ENCODE assay signal across 8 cellular contexts in genomic region chr6:52284460-52285173, GRCh38. TPM values are rescaled to one million over a fixed set of nuclear protein-coding genes. Genes with fewer than 3 reads are reported as not detected.
DNase-seq lines count a peak whose midpoint lies in the region; FAIRE-seq and TF ChIP-seq lines count a peak whose summit lies in the region.

MCM3 (minus strand) TSS chr6:52284742; CDS start chr6:52284674, 68 bp downstream.

- H3K4me1 ChIP-seq in Loucy (ENCODE audit: insufficient read depth, low read length, poor library complexity, severe bottlenecking), result peaks cover 61% of the 10 kb centered on the region

- peaks cover 18% of the 10 kb centered on the region for H3K4me1 Mint-ChIP-seq in nephron
- peaks cover 51% of the 10 kb centered on the region for H3K4me1 Mint-ChIP-seq in stimulated activated naive CD8-positive, alpha-beta T cell treated with anti-CD3 and anti-CD28 coated beads, Interleukin-15, Interleukin-2, amounts not matched to agents 100 ng/mL and 50 ng/mL, for 24 hours (ENCODE audit: low read depth)

- FAIRE-seq in H54 (lab: Jason Lieb, UNC), result peak; percentile 99

- peak; percentile 73 for TF ChIP-seq POLR2A in H54 (IDR thresholded peaks at IDR 0.05; ENCODE audit: low read depth, low read length)
- TF ChIP-seq POLR2A in Raji (IDR thresholded peaks at IDR 0.05; ENCODE audit: insufficient read depth, low read depth, low read length), result peak; percentile 85

- H3K9ac ChIP-seq in Loucy (ENCODE audit: low read depth, low read length, poor library complexity, severe bottlenecking), result peak within 1 kb of the TSS; percentile 94

- no peaks in the 10 kb centered on the region for H3K9me3 Mint-ChIP-seq in nephron
- no peaks in the 10 kb centered on the region for H3K9me3 Mint-ChIP-seq in stimulated activated naive CD8-positive, alpha-beta T cell treated with anti-CD3 and anti-CD28 coated beads, Interleukin-15, Interleukin-2, amounts not matched to agents 100 ng/mL and 50 ng/mL, for 24 hours

- peak within 1 kb of the TSS in 1 of 3 experiments; percentile 89 for H3K4me3 Mint-ChIP-seq in nephron
- H3K4me3 Mint-ChIP-seq in stimulated activated naive CD8-positive, alpha-beta T cell treated with anti-CD3 and anti-CD28 coated beads, Interleukin-15, Interleukin-2, amounts not matched to agents 100 ng/mL and 50 ng/mL, for 24 hours, result no peak within 1 kb of the TSS

- H3K36me3 ChIP-seq in Loucy (ENCODE audit: insufficient read depth, low read length), result peaks cover 30% of the 10 kb centered on the region

- H3K27me3 Mint-ChIP-seq in nephron (ENCODE audit: low read depth), result no peaks in the 10 kb centered on the region
- H3K27me3 Mint-ChIP-seq in stimulated activated naive CD8-positive, alpha-beta T cell treated with anti-CD3 and anti-CD28 coated beads, Interleukin-15, Interleukin-2, amounts not matched to agents 100 ng/mL and 50 ng/mL, for 24 hours, result no peaks in the 10 kb centered on the region

- H3K27ac Mint-ChIP-seq in nephron, result peak within 1 kb of the TSS in 2 of 3 experiments; percentile 18 to 65
- H3K27ac Mint-ChIP-seq in stimulated activated naive CD8-positive, alpha-beta T cell treated with anti-CD3 and anti-CD28 coated beads, Interleukin-15, Interleukin-2, amounts not matched to agents 100 ng/mL and 50 ng/mL, for 24 hours, result peak within 1 kb of the TSS; percentile 93

- H3F3A ChIP-seq in Loucy (ENCODE audit: low read depth), result no peaks in the 10 kb centered on the region

- peak within 1 kb of the TSS; percentile 95 for H3K4me2 ChIP-seq in Loucy (ENCODE audit: low read depth, low read length, poor library complexity, severe bottlenecking)

- TF ChIP-seq CTCF in Loucy (conservative IDR thresholded peaks at IDR 0.05; ENCODE audit: low read length) (no peak), fibroblast of the aortic adventitia (IDR thresholded peaks at IDR 0.05; ENCODE audit: insufficient read depth, low read length) (peak; percentile 28), nephron (IDR thresholded peaks at IDR 0.05; ENCODE audit: unreplicated experiment in 3 of 3) (peak in 1 of 3 experiments; percentile 20)

- H4K20me1 ChIP-seq in Loucy (ENCODE audit: insufficient read depth, low read length, poor library complexity, severe bottlenecking), result peaks cover 48% of the 10 kb centered on the region

- H3K9me3 ChIP-seq in Loucy (ENCODE audit: insufficient read depth, low read depth, low read length), result no peaks in the 10 kb centered on the region

- H3K4me3 ChIP-seq in Loucy (ENCODE audit: low read length, poor library complexity, severe bottlenecking), result peak within 1 kb of the TSS; percentile 83
- H3K4me3 ChIP-seq in fibroblast of the aortic adventitia (ENCODE audit: low read depth, low read length), result peak within 1 kb of the TSS; percentile 82

- no peaks in the 10 kb centered on the region for H3K9me2 ChIP-seq in Loucy (replicated peaks; ENCODE audit: low read depth, low read length)

- DNase-seq in EL (peak; percentile 100), H54 (ENCODE audit: insufficient read length, low spot score) (peak; percentile 91), fibroblast of the aortic adventitia (ENCODE audit: low read depth) (peak; percentile 99)
- DNase-seq in activated T-helper 9 cell treated with anti-CD3 and anti-CD28 coated beads, Interleukin-2, amount 50 U/mL, for 16 hours (ENCODE audit: low read depth), result peak; percentile 93

- no peaks in the 10 kb centered on the region for H3K27me3 ChIP-seq in Loucy (ENCODE audit: insufficient read depth, low read length, poor library complexity, severe bottlenecking)

- peaks cover 32% of the 10 kb centered on the region for H3K36me3 Mint-ChIP-seq in nephron (ENCODE audit: low read depth)
- peaks cover 46% of the 10 kb centered on the region for H3K36me3 Mint-ChIP-seq in stimulated activated naive CD8-positive, alpha-beta T cell treated with anti-CD3 and anti-CD28 coated beads, Interleukin-15, Interleukin-2, amounts not matched to agents 100 ng/mL and 50 ng/mL, for 24 hours (ENCODE audit: low read depth)

- H2AFZ ChIP-seq in Loucy (ENCODE audit: low read length), result peak within 1 kb of the TSS; percentile 86

- H3K79me2 ChIP-seq in Loucy (ENCODE audit: insufficient read depth, low read length), result peaks cover 50% of the 10 kb centered on the region

RNA-seq across cellular contexts. Expression of gene MCM3, which starts in this region (rescaled TPM):
- total RNA-seq in fibroblast of the aortic adventitia (ENCODE audit: low replicate concordance), result 35.8 and 85.7 TPM in 2 replicates

Comparison
In these comparisons a context has a peak if more than half of its experiments do, and no peak if none do; other contexts are left out.
1. Peak in every context shown above with its lines: DNase-seq and H3K4me3 ChIP-seq.